Comparison of ENCODE assay signal across 19 cellular contexts in genomic region chr1:64093941-64094340, GRCh38.
DNase-seq lines count a peak whose midpoint lies in the region; TF ChIP-seq lines count a peak whose summit lies in the region.
"Had no signal": no experiment of that assay in that cellular context is flagged by ENCODE, and none has a peak within 500 bp of the region (broad histone marks: within the 10 kb centered on the region; RNA-seq: fewer than 3 reads in every experiment).

No MANE protein-coding gene starts in this region.

- H3K4me1 Mint-ChIP-seq in neural crest cell: peaks cover 36% of the 10 kb centered on the region
- H3K4me1 Mint-ChIP-seq: naive B cell had no signal

- H3K4me3 Mint-ChIP-seq in neural crest cell: no peak overlapping the region
- H3K4me3 Mint-ChIP-seq: activated T-cell treated with anti-CD3 and anti-CD28 coated beads, Interleukin-2, amount 50 U/mL, for 24 hours; IgD-negative memory B cell; naive B cell had no signal

- H3K4me3 ChIP-seq in adipocyte (ENCODE audit: low read length): no peak overlapping the region
- H3K4me3 ChIP-seq in effector memory CD4-positive, alpha-beta T cell (ENCODE audit: insufficient read depth, low read depth, low read length, poor library complexity, severe bottlenecking): no peak overlapping the region

- no peaks in the 10 kb centered on the region for H3K9me3 ChIP-seq in adipocyte (ENCODE audit: control insufficient read depth, low read length)
- no peaks in the 10 kb centered on the region for H3K9me3 ChIP-seq in effector memory CD4-positive, alpha-beta T cell (ENCODE audit: control insufficient read depth, low read length)

- peaks cover 9% of the 10 kb centered on the region for H3K4me1 ChIP-seq in adipocyte (ENCODE audit: control insufficient read depth, insufficient read depth, low read length)
- no peaks in the 10 kb centered on the region for H3K4me1 ChIP-seq in effector memory CD4-positive, alpha-beta T cell (ENCODE audit: control insufficient read depth, insufficient read depth, low read length, poor library complexity, severe bottlenecking)

- no peak overlapping the region for H3K27ac ChIP-seq in effector memory CD4-positive, alpha-beta T cell (ENCODE audit: insufficient read depth, low read length, poor library complexity, severe bottlenecking)

- no peak overlapping the region for H3K9ac ChIP-seq in adipocyte (ENCODE audit: low read length)

- no peak for TF ChIP-seq CTCF in neural crest cell (conservative IDR thresholded peaks at IDR 0.05)

- H3K27ac Mint-ChIP-seq in neural crest cell (ENCODE audit: unreplicated experiment): peak overlapping the region; percentile 95
- H3K27ac Mint-ChIP-seq: activated T-cell treated with anti-CD3 and anti-CD28 coated beads, Interleukin-2, amount 50 U/mL, for 24 hours; IgD-negative memory B cell; naive B cell had no signal

- H3K36me3 ChIP-seq in adipocyte (ENCODE audit: control insufficient read depth, insufficient read depth, low read length, severe bottlenecking): peaks cover under 1% of the 10 kb centered on the region
- no peaks in the 10 kb centered on the region for H3K36me3 ChIP-seq in effector memory CD4-positive, alpha-beta T cell (ENCODE audit: control insufficient read depth, insufficient read depth, low read length)

- peaks cover 5% of the 10 kb centered on the region for H3K9me3 Mint-ChIP-seq in neural crest cell
- H3K9me3 Mint-ChIP-seq: activated T-cell treated with anti-CD3 and anti-CD28 coated beads, Interleukin-2, amount 50 U/mL, for 24 hours had no signal

- H3K27me3 ChIP-seq in adipocyte (replicated peaks; ENCODE audit: control insufficient read depth, insufficient read depth, low read length): no peaks in the 10 kb centered on the region
- no peaks in the 10 kb centered on the region for H3K27me3 ChIP-seq in effector memory CD4-positive, alpha-beta T cell (replicated peaks; ENCODE audit: control insufficient read depth, insufficient read depth, low read length, poor library complexity, severe bottlenecking)

- no peaks in the 10 kb centered on the region for H3K27me3 Mint-ChIP-seq in neural crest cell (ENCODE audit: low read depth)
- H3K27me3 Mint-ChIP-seq: naive B cell had no signal

- peaks cover 3% of the 10 kb centered on the region for H3K36me3 Mint-ChIP-seq in neural crest cell (ENCODE audit: low read depth)
- H3K36me3 Mint-ChIP-seq: IgD-negative memory B cell had no signal

- peak; percentile 31 for DNase-seq in H4 (ENCODE audit: low spot score)
- peak; percentile 69 for DNase-seq in adipocyte (ENCODE audit: low read depth)
- peak; percentile 88 for DNase-seq in fibroblast of gingiva (ENCODE audit: low read depth)
- no peak for DNase-seq in neural crest cell (ENCODE audit: low read depth, low spot score)
- no peak for DNase-seq in NCI-H1048 (lab: John Stamatoyannopoulos, UW)
- no peak for DNase-seq in amygdala (lab: John Stamatoyannopoulos, UW)
- DNase-seq in D341Med (ENCODE audit: low spot score): no peak
- no peak for DNase-seq in effector memory CD4-positive, alpha-beta T cell
- DNase-seq: activated CD4-positive, alpha-beta T cell treated with anti-CD3 and anti-CD28 coated beads, Interleukin-2, amount 50 U/mL, for 48 hours; activated T-cell treated with anti-CD3 and anti-CD28 coated beads, Interleukin-2, amount 50 U/mL, for 24 hours; dermis blood vessel endothelial cell; EL; MV-4-11; naive B cell; NCI-H2081; NCI-H526 treated with DMSO at 0.1 percent for 48 hours; stimulated activated CD4-positive, alpha-beta T cell treated with anti-CD3 and anti-CD28 coated beads, Interleukin-12 subunit alpha, Interleukin-12 subunit beta, amount 100 ng/mL, for 4 hours; stimulated activated naive CD4-positive, alpha-beta T cell treated with Interleukin-2 at 50 U/mL for 16 hours had no signal

Comparison
In these comparisons a context has a peak if more than half of its experiments do, and no peak if none do; other contexts are left out.
1. DNase-seq: peak in H4 (single experiment), adipocyte (single experiment) and fibroblast of gingiva (single experiment); none in neural crest cell (single experiment), NCI-H1048 (single experiment), amygdala (0 of 56), D341Med (single experiment) and effector memory CD4-positive, alpha-beta T cell (0 of 3).